In the genomic region with DNA sequence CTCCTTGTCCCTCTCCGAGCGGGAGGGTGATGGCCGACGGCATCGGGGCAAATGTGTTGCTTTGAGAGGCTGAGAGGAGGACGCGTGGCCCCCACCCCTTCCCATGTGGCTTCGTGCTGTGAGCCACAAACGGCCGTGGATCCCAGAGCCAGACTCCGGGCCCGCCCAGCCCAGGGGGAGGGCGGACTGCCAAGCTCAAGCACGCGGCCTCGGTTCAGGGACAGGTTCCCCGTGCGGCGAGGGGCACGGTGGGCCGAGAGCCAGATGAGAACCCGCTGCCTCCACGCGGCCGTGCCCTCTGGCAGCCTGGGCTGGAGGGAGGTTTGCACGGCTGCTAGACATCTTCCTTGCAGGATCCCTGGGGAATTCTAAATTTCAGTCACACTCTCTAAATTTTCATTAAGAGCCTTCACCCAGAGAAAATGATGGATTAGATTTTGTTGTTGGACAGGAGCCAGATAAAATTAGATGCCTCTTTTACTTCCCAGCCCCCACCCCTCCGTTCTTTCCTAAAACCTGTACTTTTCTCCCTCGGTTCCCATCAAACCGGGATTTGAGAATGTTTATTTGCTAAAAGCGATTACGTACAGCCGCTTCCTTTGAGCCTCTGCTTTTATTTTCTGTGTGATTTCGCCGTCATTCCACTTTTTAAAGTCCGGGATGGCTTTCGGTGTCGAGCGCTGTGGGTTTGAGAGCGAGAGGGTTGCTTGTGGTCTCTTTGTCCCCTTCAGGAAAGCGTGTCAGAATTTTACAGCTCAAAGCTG, we compare ENCODE assay signal across 12 cellular contexts. TPM values are rescaled to one million over a fixed set of nuclear protein-coding genes. Genes with fewer than 3 reads are reported as not detected.
DNase-seq lines count a peak whose midpoint lies in the region; ATAC-seq, FAIRE-seq and TF ChIP-seq lines count a peak whose summit lies in the region.
"Had no signal": no experiment of that assay in that cellular context is flagged by ENCODE, and none has a peak within 500 bp of the region (broad histone marks: within the 10 kb centered on the region; RNA-seq: fewer than 3 reads in every experiment).

No MANE protein-coding gene starts in this region.

- no peaks in the 10 kb centered on the region for H3K27me3 ChIP-seq in pancreas
- peaks cover 4 to 61% (median 31%) of the 10 kb centered on the region in 7 donors for H3K27me3 ChIP-seq in heart right ventricle

- POLR2A ChIA-PET in OCI-LY7 (lab: Charles Lee) = no interaction called here

- no peaks in the 10 kb centered on the region for H3K9me2 ChIP-seq in OCI-LY7 (ENCODE audit: insufficient read depth, low read length)

- H3K9me3 Mint-ChIP-seq in activated naive CD8-positive, alpha-beta T cell treated with anti-CD3 and anti-CD28 coated beads, Interleukin-2, amount 50 U/mL, for 24 hours = no peaks in the 10 kb centered on the region
- H3K9me3 Mint-ChIP-seq: activated CD4-positive, alpha-beta memory T cell treated with anti-CD3 and anti-CD28 coated beads for 36 hours; activated naive CD4-positive, alpha-beta T cell treated with anti-CD3 and anti-CD28 coated beads, Interleukin-2, amount 50 U/mL, for 24 hours had no signal

- no peaks in the 10 kb centered on the region for H4K20me1 ChIP-seq in OCI-LY7 (ENCODE audit: insufficient read depth, low read length)

- H3K4me3 Mint-ChIP-seq in activated naive CD8-positive, alpha-beta T cell treated with anti-CD3 and anti-CD28 coated beads, Interleukin-2, amount 50 U/mL, for 24 hours = no peak overlapping the region
- H3K4me3 Mint-ChIP-seq: activated CD4-positive, alpha-beta memory T cell treated with anti-CD3 and anti-CD28 coated beads for 36 hours; activated naive CD4-positive, alpha-beta T cell treated with anti-CD3 and anti-CD28 coated beads, Interleukin-2, amount 50 U/mL, for 24 hours had no signal

- FAIRE-seq in pancreas (lab: Jason Lieb, UNC) = no peak

- no peaks in the 10 kb centered on the region for H3K4me1 ChIP-seq in pancreas
- no peaks in the 10 kb centered on the region for H3K4me1 ChIP-seq in OCI-LY7 (ENCODE audit: insufficient read depth, low read length, poor library complexity, severe bottlenecking)
- H3K4me1 ChIP-seq in heart right ventricle = no peaks in the 10 kb centered on the region

- H3K36me3 Mint-ChIP-seq in activated naive CD8-positive, alpha-beta T cell treated with anti-CD3 and anti-CD28 coated beads, Interleukin-2, amount 50 U/mL, for 24 hours (ENCODE audit: low read depth) = no peaks in the 10 kb centered on the region
- H3K36me3 Mint-ChIP-seq: activated CD4-positive, alpha-beta memory T cell treated with anti-CD3 and anti-CD28 coated beads for 36 hours; activated naive CD4-positive, alpha-beta T cell treated with anti-CD3 and anti-CD28 coated beads, Interleukin-2, amount 50 U/mL, for 24 hours had no signal

- H3K4me1 Mint-ChIP-seq in activated naive CD8-positive, alpha-beta T cell treated with anti-CD3 and anti-CD28 coated beads, Interleukin-2, amount 50 U/mL, for 24 hours = no peaks in the 10 kb centered on the region
- H3K4me1 Mint-ChIP-seq: activated naive CD4-positive, alpha-beta T cell treated with anti-CD3 and anti-CD28 coated beads, Interleukin-2, amount 50 U/mL, for 24 hours had no signal

- H3K4me2 ChIP-seq in OCI-LY7 (ENCODE audit: low read length) = no peak overlapping the region

- no peak overlapping the region for H3K27ac Mint-ChIP-seq in activated naive CD8-positive, alpha-beta T cell treated with anti-CD3 and anti-CD28 coated beads, Interleukin-2, amount 50 U/mL, for 24 hours
- H3K27ac Mint-ChIP-seq: activated CD4-positive, alpha-beta memory T cell treated with anti-CD3 and anti-CD28 coated beads for 36 hours; activated naive CD4-positive, alpha-beta T cell treated with anti-CD3 and anti-CD28 coated beads, Interleukin-2, amount 50 U/mL, for 24 hours had no signal

- peaks cover 16% of the 10 kb centered on the region for H3K27me3 Mint-ChIP-seq in activated naive CD8-positive, alpha-beta T cell treated with anti-CD3 and anti-CD28 coated beads, Interleukin-2, amount 50 U/mL, for 24 hours

- DNase-seq in C1 segment of cervical spinal cord (lab: John Stamatoyannopoulos, UW) (peak in 8 of 14 donors; percentile 7 to 42 (median 18)), NCI-H2227 (lab: John Stamatoyannopoulos, UW; ENCODE audit: unreplicated experiment) (peak; percentile 88), fibroblast of peridontal ligament (ENCODE audit: extremely low read depth) (peak; percentile 20), pancreas (peak in 2 of 6 donors; percentile 52 to 69), RKO (ENCODE audit: low spot score) (no peak), OCI-LY7 (ENCODE audit: low spot score) (no peak), heart right ventricle (no peak)
- no peak for DNase-seq in activated naive CD8-positive, alpha-beta T cell treated with anti-CD3 and anti-CD28 coated beads, Interleukin-2, amount 50 U/mL, for 24 hours
- DNase-seq: activated CD4-positive, alpha-beta memory T cell treated with anti-CD3 and anti-CD28 coated beads for 36 hours; DMS153; NCI-H526 treated with DMSO at 0.1 percent for 48 hours had no signal

- TF ChIP-seq CTCF in pancreas (IDR thresholded peaks at IDR 0.05) (no peak), OCI-LY7 (conservative IDR thresholded peaks at IDR 0.05; ENCODE audit: low read length) (no peak), heart right ventricle (IDR thresholded peaks at IDR 0.05) (no peak)

- H3K36me3 ChIP-seq in pancreas = no peaks in the 10 kb centered on the region
- no peaks in the 10 kb centered on the region for H3K36me3 ChIP-seq in OCI-LY7 (ENCODE audit: insufficient read depth, low read length)
- no peaks in the 10 kb centered on the region for H3K36me3 ChIP-seq in heart right ventricle

- intact Hi-C loops in pancreas (cut with DNase I) = no loop called here
- intact Hi-C loops in OCI-LY7 (cut with micrococcal nuclease; ENCODE audit: unreplicated experiment) = no loop called here
- intact Hi-C loops in heart right ventricle (cut with DNase I) = no loop called here

- peak in 3 of 4 donors; percentile 37 to 48 (median 42) for ATAC-seq in pancreas
- no peak for ATAC-seq in activated naive CD8-positive, alpha-beta T cell treated with anti-CD3 and anti-CD28 coated beads, Interleukin-2, amount 50 U/mL, for 24 hours
- no peak for ATAC-seq in heart right ventricle

- H3K27ac ChIP-seq in pancreas (no peak overlapping the region), OCI-LY7 (ENCODE audit: low read depth, low read length, poor library complexity, severe bottlenecking) (no peak overlapping the region), heart right ventricle (no peak overlapping the region)

- BruUV-seq in OCI-LY7 (replicated peaks; lab: Mats Ljungman, UMichigan) = no TSS peak

- H3K4me3 ChIP-seq in pancreas (no peak overlapping the region), OCI-LY7 (ENCODE audit: low read depth, low read length, poor library complexity, severe bottlenecking) (no peak overlapping the region), heart right ventricle (no peak overlapping the region)

- no peaks in the 10 kb centered on the region for H3K79me2 ChIP-seq in OCI-LY7 (ENCODE audit: insufficient read depth, low read depth, low read length)

- no peak overlapping the region for H2AFZ ChIP-seq in OCI-LY7 (ENCODE audit: low read length)

- H3K9me3 ChIP-seq in pancreas (no peaks in the 10 kb centered on the region), OCI-LY7 (ENCODE audit: low read length) (no peaks in the 10 kb centered on the region), heart right ventricle (no peaks in the 10 kb centered on the region)

- CTCF ChIA-PET in OCI-LY7 (lab: Charles Lee; ENCODE audit: unreplicated experiment) = no interaction called here

- WGBS in pancreas, 2 donors = 32 to 34% methylated on average over 40 of the region's 40 CpGs
- WGBS in heart right ventricle, 2 donors = 61 to 63% methylated on average over 40 of the region's 40 CpGs

RNA-seq across cellular contexts. Expression of a gene that starts 24.9 kb away (rescaled TPM):
- not detected for total RNA-seq in pancreas
- not detected for polyA plus RNA-seq in pancreas
- not detected in 2 replicates for total RNA-seq in OCI-LY7 (2014; rRNA removed; shearing (Covaris generic))
- total RNA-seq in OCI-LY7 (2022) = not detected in 2 replicates
- not detected for total RNA-seq in heart right ventricle
- not detected for polyA plus RNA-seq in heart right ventricle
- total RNA-seq: activated CD4-positive, alpha-beta memory T cell treated with anti-CD3 and anti-CD28 coated beads for 36 hours had no signal

RNA-seq across cellular contexts. Expression of a gene that starts 37.1 kb away (rescaled TPM):
- 10 to 100 TPM in 1 of 6 donors, 1 to 10 TPM in 5; 5.4 to 11.0 (median 6.5) TPM for total RNA-seq in pancreas
- 10 to 100 TPM; 30.4 to 61.6 TPM for polyA plus RNA-seq in pancreas
- total RNA-seq in OCI-LY7 (2014; rRNA removed; shearing (Covaris generic)) = 98.9 and 125 TPM in 2 replicates
- total RNA-seq in OCI-LY7 (2022) = 145 and 146 TPM in 2 replicates
- total RNA-seq in heart right ventricle = 1 to 10 TPM; 2.8 to 8.2 (median 5.2) TPM
- 1 to 10 TPM; 6.0 to 7.0 TPM for polyA plus RNA-seq in heart right ventricle

RNA-seq across cellular contexts. Expression of a gene that starts 37.3 kb away (rescaled TPM):
- total RNA-seq in pancreas = 10 to 100 TPM in 2 of 6 donors, 1 to 10 TPM in 4; 6.2 to 11.1 (median 8.6) TPM
- polyA plus RNA-seq in pancreas = 10 to 100 TPM; 17.7 to 21.1 TPM
- 51.4 and 64.1 TPM in 2 replicates for total RNA-seq in OCI-LY7 (2014; rRNA removed; shearing (Covaris generic))
- 42.1 and 48.6 TPM in 2 replicates for total RNA-seq in OCI-LY7 (2022)
- 10 to 100 TPM in 1 of 10 donors, 1 to 10 TPM in 9; 5.8 to 12.0 (median 7.9) TPM for total RNA-seq in heart right ventricle
- polyA plus RNA-seq in heart right ventricle = 10 to 100 TPM; 13.7 to 23.3 TPM

Comparison
In these comparisons a context has a peak if more than half of its experiments do, and no peak if none do; other contexts are left out.
1. DNase-seq: peak in C1 segment of cervical spinal cord (8 of 14), NCI-H2227 (single experiment) and fibroblast of peridontal ligament (single experiment); none in RKO (single experiment), activated naive CD8-positive, alpha-beta T cell treated with anti-CD3 and anti-CD28 coated beads, Interleukin-2, amount 50 U/mL, for 24 hours (single experiment), OCI-LY7 (single experiment) and heart right ventricle (0 of 2).
2. ATAC-seq: peak in pancreas (3 of 4); none in activated naive CD8-positive, alpha-beta T cell treated with anti-CD3 and anti-CD28 coated beads, Interleukin-2, amount 50 U/mL, for 24 hours (single experiment) and heart right ventricle (0 of 8).
3. RNA of a gene that starts 37.1 kb away (total RNA-seq): 98.9 to 146 TPM in OCI-LY7; 5.4 to 11.0 TPM in pancreas and 2.8 to 8.2 TPM in heart right ventricle; every median in the first group is over 4 times any median in the second.